8 cellular contexts compared by ENCODE assay signal in the genomic region with DNA sequence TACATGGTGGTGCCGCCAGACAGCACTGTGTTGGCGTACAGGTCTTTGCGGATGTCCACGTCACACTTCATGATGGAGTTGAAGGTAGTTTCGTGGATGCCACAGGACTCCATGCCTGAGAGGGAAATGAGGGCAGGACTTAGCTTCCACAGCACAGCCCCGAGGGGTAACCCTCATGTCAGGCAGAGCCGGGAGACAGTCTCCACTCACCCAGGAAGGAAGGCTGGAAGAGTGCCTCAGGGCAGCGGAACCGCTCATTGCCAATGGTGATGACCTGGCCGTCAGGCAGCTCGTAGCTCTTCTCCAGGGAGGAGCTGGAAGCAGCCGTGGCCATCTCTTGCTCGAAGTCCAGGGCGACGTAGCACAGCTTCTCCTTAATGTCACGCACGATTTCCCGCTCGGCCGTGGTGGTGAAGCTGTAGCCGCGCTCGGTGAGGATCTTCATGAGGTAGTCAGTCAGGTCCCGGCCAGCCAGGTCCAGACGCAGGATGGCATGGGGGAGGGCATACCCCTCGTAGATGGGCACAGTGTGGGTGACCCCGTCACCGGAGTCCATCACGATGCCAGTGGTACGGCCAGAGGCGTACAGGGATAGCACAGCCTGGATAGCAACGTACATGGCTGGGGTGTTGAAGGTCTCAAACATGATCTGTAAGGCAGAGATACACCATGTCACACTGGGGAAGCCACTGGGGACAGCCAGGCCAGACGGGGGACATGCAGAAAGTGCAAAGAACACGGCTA. TPM values are rescaled to one million over a fixed set of nuclear protein-coding genes. Genes with fewer than 3 reads are reported as not detected.
DNase-seq lines count a peak whose midpoint lies in the region; ATAC-seq, FAIRE-seq and TF ChIP-seq lines count a peak whose summit lies in the region.

No MANE protein-coding gene starts in this region.

- no peak overlapping the region for H3K23ac ChIP-seq in H1 (ENCODE audit: insufficient read length)

- no peak overlapping the region for H4K91ac ChIP-seq in H1 (replicated peaks; ENCODE audit: insufficient read length, low read length)

- intact Hi-C loops in activated B cell treated with CpG ODN at 0.5 μM for 24 hours (cut with micrococcal nuclease): no loop called here

- H4K8ac ChIP-seq in H1 (ENCODE audit: extremely low read depth, insufficient read depth, low read length): peak overlapping the region; percentile 40; the same call in 1 of the 2 replicates

- no peak overlapping the region; the same call in 1 of the 2 replicates for H3K18ac ChIP-seq in H1 (ENCODE audit: extremely low read depth, low read length)

- peak overlapping the region; percentile 72 to 90 for H3K4me2 ChIP-seq in H1 (ENCODE audit: insufficient read depth in 1 of 2, low read depth in 2 of 2, low read length in 2 of 2)

- DNase-seq in HCEC 1CT: peak; percentile 49
- peak; percentile 37 for DNase-seq in activated B cell treated with CpG ODN at 0.5 μM for 24 hours
- peak in 1 of 2 experiments; percentile 51 for DNase-seq in H1 (ENCODE audit: low read depth in 1 of 2, low spot score in 2 of 2)
- DNase-seq in ureter (ENCODE audit: low spot score): peak; percentile 70
- no peak for DNase-seq in DMS 273 treated with DMSO at 0.1 percent for 48 hours (lab: John Stamatoyannopoulos, UW)
- no peak for DNase-seq in globus pallidus (ENCODE audit: low spot score)
- no peak for DNase-seq in iPS-NIHi7 (ENCODE audit: extremely low spot score)

- H2BK20ac ChIP-seq in H1 (ENCODE audit: low read length): no peak overlapping the region

- no peaks in the 10 kb centered on the region for H3K27me3 ChIP-seq in H1 (replicated peaks in 1 of 4; ENCODE audit: control insufficient read depth in 3 of 4, extremely low read depth in 1 of 4, insufficient read depth in 3 of 4, low read length in 3 of 4)
- H3K27me3 ChIP-seq in mucosa of stomach (ENCODE audit: control insufficient read depth, insufficient read depth, low read length): no peaks in the 10 kb centered on the region

- H2BK12ac ChIP-seq in H1 (ENCODE audit: low read depth, low read length): no peak overlapping the region

- peaks cover 8 to 35% of the 10 kb centered on the region in 2 experiments for H3K79me2 ChIP-seq in H1 (ENCODE audit: control insufficient read depth in 1 of 2, insufficient read depth in 2 of 2, low read length in 2 of 2)

- TF ChIP-seq RAD21 in H1 (IDR thresholded peaks at IDR 0.05 in 1 of 2, conservative IDR thresholded peaks at IDR 0.05 in 1 of 2; ENCODE audit: low read depth in 2 of 2, low read length in 2 of 2): no peak

- H2BK15ac ChIP-seq in H1 (ENCODE audit: low read length): no peak overlapping the region

- H3K27ac ChIP-seq in H1 (ENCODE audit: low read depth, low read length): peak overlapping the region; percentile 99

- H3K4me3 Mint-ChIP-seq in activated B cell treated with CpG ODN at 0.5 μM for 24 hours: peak overlapping the region; percentile 95

- no peak overlapping the region for H2AFZ ChIP-seq in H1 (ENCODE audit: low read length)

- no peak overlapping the region for H2AK5ac ChIP-seq in H1 (ENCODE audit: low read depth, low read length)

- no peak overlapping the region for H3K56ac ChIP-seq in H1 (replicated peaks; ENCODE audit: insufficient read length, low read depth, low read length)

- peak overlapping the region; percentile 80 for H3K27ac Mint-ChIP-seq in activated B cell treated with CpG ODN at 0.5 μM for 24 hours

- TF ChIP-seq POLR2A in H1 (IDR thresholded peaks at IDR 0.05; ENCODE audit: control extremely low read depth in 1 of 2, low read depth in 2 of 2, low read length in 2 of 2): peak in 1 of 2 experiments; percentile 1; a peak in 1 of 3 replicates

- no peak overlapping the region for H3K4ac ChIP-seq in H1 (replicated peaks; ENCODE audit: insufficient read length, low read depth, low read length)

- no peak overlapping the region for H4K5ac ChIP-seq in H1 (ENCODE audit: insufficient read length, low read depth, low read length)

- peak overlapping the region; percentile 90 to 97 (median 92) for H3K4me3 ChIP-seq in H1 (ENCODE audit: extremely low read depth in 1 of 4, insufficient read depth in 2 of 4, low read depth in 3 of 4, low read length in 4 of 4)
- peak overlapping the region; percentile 34 for H3K4me3 ChIP-seq in mucosa of stomach (ENCODE audit: low read length)

- no peak overlapping the region for H2BK120ac ChIP-seq in H1 (replicated peaks; ENCODE audit: low read depth, low read length)

- H3K79me1 ChIP-seq in H1 (ENCODE audit: low read depth, low read length): peaks cover 7% of the 10 kb centered on the region; the same call in 1 of the 2 replicates

- H3K36me3 ChIP-seq in H1 (ENCODE audit: control insufficient read depth in 2 of 4, insufficient read depth in 4 of 4, low read length in 3 of 4) (peaks cover 45 to 57% (median 52%) of the 10 kb centered on the region in 4 experiments), mucosa of stomach (ENCODE audit: control insufficient read depth, insufficient read depth, low read length) (peaks cover 36% of the 10 kb centered on the region)

- no peak overlapping the region for H3K14ac ChIP-seq in H1 (ENCODE audit: insufficient read length)

- no peaks in the 10 kb centered on the region for H3K9me3 Mint-ChIP-seq in activated B cell treated with CpG ODN at 0.5 μM for 24 hours

- no peak for TF ChIP-seq EP300 in H1 (IDR thresholded peaks at IDR 0.05; ENCODE audit: borderline replicate concordance in 1 of 2, low read depth in 2 of 2, low read length in 2 of 2)

- peaks cover 69% of the 10 kb centered on the region for H3K36me3 Mint-ChIP-seq in activated B cell treated with CpG ODN at 0.5 μM for 24 hours (ENCODE audit: low read depth)

- H3K9ac ChIP-seq in H1 (replicated peaks in 1 of 4; ENCODE audit: extremely low read depth in 1 of 4, low read depth in 3 of 4, low read length in 3 of 4) (peak overlapping the region; percentile 73 to 96 (median 96)), mucosa of stomach (ENCODE audit: low read length) (peak overlapping the region; percentile 98)

- no peak for FAIRE-seq in H1 (lab: Jason Lieb, UNC)

- H3K9me3 ChIP-seq in H1 (ENCODE audit: insufficient read depth in 2 of 2, low read depth in 1 of 2, low read length in 1 of 2) (no peaks in the 10 kb centered on the region), mucosa of stomach (ENCODE audit: control insufficient read depth, low read length) (no peaks in the 10 kb centered on the region)

- H3K4me1 ChIP-seq in H1 (replicated peaks in 1 of 4; ENCODE audit: control insufficient read depth in 3 of 4, insufficient read depth in 4 of 4, low read length in 3 of 4) (peaks cover under 1 to 38% (median 29%) of the 10 kb centered on the region in 4 experiments), mucosa of stomach (ENCODE audit: control insufficient read depth, insufficient read depth, low read length) (peaks cover 40% of the 10 kb centered on the region)

- H3K4me1 Mint-ChIP-seq in activated B cell treated with CpG ODN at 0.5 μM for 24 hours: peaks cover 61% of the 10 kb centered on the region

- CTCF ChIA-PET in activated B cell treated with CpG ODN at 0.5 μM for 24 hours (lab: Charles Lee): interaction anchor here (1.2 to 1.3 kb wide), 2 partner anchors 13 to 175 kb away, joined by 4 read pairs; no protein-coding TSS in a partner anchor
- CTCF ChIA-PET in H1 (lab: Charles Lee; ENCODE audit: partially characterized antibody): interaction anchor here (1.1 to 2.2 kb wide), 3 partner anchors 16 to 38 kb away, joined by 3 to 14 read pairs (median 5); no protein-coding TSS in a partner anchor

- no peak for ATAC-seq in activated B cell treated with CpG ODN at 0.5 μM for 24 hours (ENCODE audit: low read depth)

- H4K20me1 ChIP-seq in H1 (replicated peaks in 1 of 2; ENCODE audit: control insufficient read depth in 1 of 2, insufficient read depth in 2 of 2, low read length in 2 of 2): peaks cover 15 to 22% of the 10 kb centered on the region in 2 experiments

- H3K23me2 ChIP-seq in H1 (ENCODE audit: low read depth, low read length): peaks cover 21% of the 10 kb centered on the region

- 93% methylated on average over 34 of the region's 34 CpGs; no CpG with 5 or more reads in 1 of the 2 experiments for WGBS in H1 (ENCODE audit: extremely low coverage in 1 of 2, insufficient coverage in 1 of 2, insufficient read length in 1 of 2, insufficient replicate concordance in 2 of 2, low coverage in 1 of 2, low lambda C conversion rate in 2 of 2, missing lambda C conversion rate in 1 of 2), 2 experiments

- peak overlapping the region; percentile 90 for H2BK5ac ChIP-seq in H1 (ENCODE audit: low read depth, low read length)

- TF ChIP-seq CTCF in activated B cell treated with CpG ODN at 0.5 μM for 24 hours (IDR thresholded peaks at IDR 0.05): no peak
- no peak for TF ChIP-seq CTCF in H1 (IDR thresholded peaks at IDR 0.05; ENCODE audit: control extremely low read depth in 1 of 3, insufficient read depth in 1 of 3, low read depth in 1 of 3, low read length in 3 of 3)

- POLR2A ChIA-PET in activated B cell treated with CpG ODN at 0.5 μM for 24 hours (lab: Charles Lee) (interaction anchor here (0.6 to 1.8 kb wide), 9 partner anchors 16 to 828 kb away, joined by 3 to 8 read pairs (median 5); no protein-coding TSS in a partner anchor), H1 (lab: Charles Lee; ENCODE audit: partially characterized antibody) (interaction anchor here (0.6 to 1.7 kb wide), 15 partner anchors 50 to 214 kb away, joined by 3 to 6 read pairs (median 3); no protein-coding TSS in a partner anchor)

- H3K27me3 Mint-ChIP-seq in activated B cell treated with CpG ODN at 0.5 μM for 24 hours: no peaks in the 10 kb centered on the region

RNA-seq across cellular contexts. Expression of gene ACTB, which starts 2.2 kb away (rescaled TPM):
- total RNA-seq in activated B cell treated with CpG ODN at 0.5 μM for 24 hours: 9,258 and 9,276 TPM in 2 replicates
- total RNA-seq in H1 (2021; fragmentation: NEBNext Ultra II Directional; extraction: Animal tissue kit (Norgen Biotek cat#: 25700)): 5,193 and 5,434 TPM in 2 replicates
- polyA plus RNA-seq in H1 (2011; rRNA removed): 3,302 and 5,403 TPM in 2 replicates
- polyA plus RNA-seq in H1 (2011; cell fraction: cytosol; rRNA removed): 2,071 TPM
- 4,500 TPM for polyA plus RNA-seq in H1 (2011; cell fraction: nucleus; rRNA removed)
- polyA plus RNA-seq in H1 (2012, experiment 1 of 2): 6,137 to 6,485 TPM (median 6,195 TPM) in 4 replicates
- 10,957 TPM for polyA plus RNA-seq in H1 (2012, experiment 2 of 2)
- 8,552 TPM for polyA plus RNA-seq in H1 (2013, experiment 1 of 2)
- polyA plus RNA-seq in H1 (2013, experiment 2 of 2): 8,467 TPM
- 2,491 and 4,199 TPM in 2 replicates for polyA minus RNA-seq in H1 (2011; rRNA and poly(A)+ RNA removed)
- 2,951 TPM for polyA minus RNA-seq in H1 (2011; cell fraction: cytosol; rRNA and poly(A)+ RNA removed)
- 2,361 TPM for polyA minus RNA-seq in H1 (2011; cell fraction: nucleus; rRNA and poly(A)+ RNA removed)
- total RNA-seq in ureter: 5,244 TPM

RNA-seq across cellular contexts. Expression of gene FBXL18, which starts 14.6 kb away (rescaled TPM):
- total RNA-seq in activated B cell treated with CpG ODN at 0.5 μM for 24 hours (11.6 and 12.9 TPM in 2 replicates), ureter (12.5 TPM)
- 18.9 and 19.4 TPM in 2 replicates for total RNA-seq in H1 (2021; fragmentation: NEBNext Ultra II Directional; extraction: Animal tissue kit (Norgen Biotek cat#: 25700))
- 12.9 and 21.8 TPM in 2 replicates for polyA plus RNA-seq in H1 (2011; rRNA removed)
- 7.4 TPM for polyA plus RNA-seq in H1 (2011; cell fraction: cytosol; rRNA removed)
- 15.0 TPM for polyA plus RNA-seq in H1 (2011; cell fraction: nucleus; rRNA removed)
- 6.5 to 10.6 TPM (median 8.4 TPM) in 4 replicates for polyA plus RNA-seq in H1 (2012, experiment 1 of 2)
- polyA plus RNA-seq in H1 (2012, experiment 2 of 2): 7.4 TPM
- 10.7 TPM for polyA plus RNA-seq in H1 (2013, experiment 1 of 2)
- polyA plus RNA-seq in H1 (2013, experiment 2 of 2): 10.9 TPM
- 11.1 and 12.9 TPM in 2 replicates for polyA minus RNA-seq in H1 (2011; rRNA and poly(A)+ RNA removed)
- polyA minus RNA-seq in H1 (2011; cell fraction: cytosol; rRNA and poly(A)+ RNA removed): 13.1 TPM
- 18.4 TPM for polyA minus RNA-seq in H1 (2011; cell fraction: nucleus; rRNA and poly(A)+ RNA removed)

Comparison
In these comparisons a context has a peak if more than half of its experiments do, and no peak if none do; other contexts are left out.
1. DNase-seq: peak in HCEC 1CT (single experiment), activated B cell treated with CpG ODN at 0.5 μM for 24 hours (single experiment) and ureter (single experiment); none in DMS 273 treated with DMSO at 0.1 percent for 48 hours (single experiment), globus pallidus (single experiment) and iPS-NIHi7 (single experiment).